16 cellular contexts compared by ENCODE assay signal in genomic region chr10:90912854-90913479, GRCh38. TPM values are rescaled to one million over a fixed set of nuclear protein-coding genes. Genes with fewer than 3 reads are reported as not detected.
A peak's percentile ranks its signal among the peaks of the same experiment; 100 is the strongest.
DNase-seq lines count a peak whose midpoint lies in the region; ATAC-seq and TF ChIP-seq lines count a peak whose summit lies in the region.
"Had no signal": no experiment of that assay in that cellular context is flagged by ENCODE, and none has a peak within 500 bp of the region (broad histone marks: within the 10 kb centered on the region; RNA-seq: fewer than 3 reads in every experiment).

No MANE protein-coding gene starts in this region.

- no peak overlapping the region for H2BK12ac ChIP-seq in trophoblast cell (ENCODE audit: low read length)

- no peaks in the 10 kb centered on the region for H4K20me1 ChIP-seq in DND-41 (ENCODE audit: insufficient read depth, low read length)

- no peak for ATAC-seq in DND-41 (ENCODE audit: insufficient read depth, low read depth)
- ATAC-seq: HCT116 had no signal

- H2AFZ ChIP-seq in DND-41 (ENCODE audit: low read depth, low read length) (peak overlapping the region; percentile 17; the same call in 1 of the 2 replicates), trophoblast cell (ENCODE audit: insufficient read depth, low read length, poor library complexity) (no peak overlapping the region)

- TF ChIP-seq CTCF in DND-41 (IDR thresholded peaks at IDR 0.05; ENCODE audit: borderline replicate concordance, extremely low read depth, low read length, poor library complexity, severe bottlenecking) = no peak
- no peak for TF ChIP-seq CTCF in left ventricle myocardium inferior (IDR thresholded peaks at IDR 0.05; ENCODE audit: borderline replicate concordance)
- no peak for TF ChIP-seq CTCF in suprapubic skin (IDR thresholded peaks at IDR 0.05)

- H3K9me3 ChIP-seq in DND-41 (ENCODE audit: insufficient read depth, low read length, severe bottlenecking) (no peaks in the 10 kb centered on the region), SJSA1 (replicated peaks) (no peaks in the 10 kb centered on the region), left ventricle myocardium inferior (replicated peaks) (no peaks in the 10 kb centered on the region), trophoblast cell (ENCODE audit: insufficient read depth, low read depth, low read length) (no peaks in the 10 kb centered on the region), suprapubic skin (no peaks in the 10 kb centered on the region)

- no peak overlapping the region for H4K91ac ChIP-seq in trophoblast cell (ENCODE audit: low read depth, low read length)

- peaks cover 2% of the 10 kb centered on the region for H3K79me1 ChIP-seq in trophoblast cell (ENCODE audit: low read length)

- no peak overlapping the region for H4K8ac ChIP-seq in trophoblast cell (ENCODE audit: low read depth, low read length)

- peak overlapping the region; percentile 87 for H3K27ac ChIP-seq in DND-41 (ENCODE audit: low read length)
- H3K27ac ChIP-seq in SJSA1 = peak overlapping the region; percentile 13; the same call in 1 of the 2 replicates
- peak overlapping the region; percentile 60 for H3K27ac ChIP-seq in left ventricle myocardium inferior (replicated peaks)
- H3K27ac ChIP-seq in trophoblast cell (ENCODE audit: low read depth, low read length) = peak overlapping the region; percentile 28
- no peak overlapping the region for H3K27ac ChIP-seq in suprapubic skin
- H3K27ac ChIP-seq: HL-60 had no signal

- H3K18ac ChIP-seq in trophoblast cell (ENCODE audit: low read length) = no peak overlapping the region

- no peak overlapping the region for H3K23ac ChIP-seq in trophoblast cell (ENCODE audit: low read length)

- no peak overlapping the region for H2AK5ac ChIP-seq in trophoblast cell (ENCODE audit: low read length)

- no peak overlapping the region for H3K4me3 ChIP-seq in DND-41 (ENCODE audit: low read depth in 1 of 2, low read length in 2 of 2)
- no peak overlapping the region for H3K4me3 ChIP-seq in SJSA1
- no peak overlapping the region for H3K4me3 ChIP-seq in left ventricle myocardium inferior
- no peak overlapping the region for H3K4me3 ChIP-seq in trophoblast cell (ENCODE audit: low read depth, low read length)
- no peak overlapping the region for H3K4me3 ChIP-seq in suprapubic skin

- H2BK120ac ChIP-seq in trophoblast cell (ENCODE audit: insufficient read depth, low read length, poor library complexity) = no peak overlapping the region

- no CpG with 5 or more reads among the region's 7 CpGs for WGBS in trophoblast cell (ENCODE audit: extremely low coverage, insufficient coverage, insufficient read length)
- WGBS in suprapubic skin = 92% methylated on average over 7 of the region's 7 CpGs

- H4K12ac ChIP-seq in trophoblast cell (ENCODE audit: low read depth, low read length) = no peak overlapping the region

- H3K36me3 ChIP-seq in DND-41 (ENCODE audit: insufficient read depth, low read length) (no peaks in the 10 kb centered on the region), SJSA1 (peaks cover 40% of the 10 kb centered on the region), left ventricle myocardium inferior (peaks cover 20% of the 10 kb centered on the region), trophoblast cell (ENCODE audit: control insufficient read depth in 1 of 2, insufficient read depth in 2 of 2, low read length in 2 of 2) (peaks cover 7 to 23% of the 10 kb centered on the region in 2 experiments), suprapubic skin (peaks cover 2% of the 10 kb centered on the region)

- peak overlapping the region; percentile 44 for H3K9ac ChIP-seq in DND-41 (ENCODE audit: low read depth, low read length)
- no peak overlapping the region for H3K9ac ChIP-seq in trophoblast cell (ENCODE audit: low read length)

- no peak for TF ChIP-seq POLR2A in suprapubic skin (IDR thresholded peaks at IDR 0.05)

- no peak for DNase-seq in DND-41
- no peak for DNase-seq in SJSA1 (ENCODE audit: low read depth in 1 of 2, low spot score in 2 of 2)
- no peak for DNase-seq in left ventricle myocardium inferior
- DNase-seq in trophoblast cell = no peak
- DNase-seq in inferior parietal cortex (ENCODE audit: extremely low spot score) = no peak
- DNase-seq in globus pallidus (ENCODE audit: low spot score) = no peak
- no peak for DNase-seq in suprapubic skin (ENCODE audit: low spot score in 2 of 2)
- DNase-seq: CD4-positive, CD25-positive, alpha-beta regulatory T cell; NCI-H1417 treated with DMSO at 0.1 percent for 48 hours; NCI-H2029; NCI-H2171; NCI-H446; NCI-H69; SIG-M5 had no signal

- H3K4me2 ChIP-seq in DND-41 (ENCODE audit: insufficient read depth, low read length) (no peak overlapping the region), trophoblast cell (ENCODE audit: low read length) (no peak overlapping the region)

- no peak overlapping the region for H3K14ac ChIP-seq in trophoblast cell (ENCODE audit: low read length)

- TF ChIP-seq EP300 in suprapubic skin (IDR thresholded peaks at IDR 0.05) = no peak

- H2BK5ac ChIP-seq in trophoblast cell (ENCODE audit: low read depth, low read length, poor library complexity) = no peak overlapping the region

- intact Hi-C loops in left ventricle myocardium inferior (cut with micrococcal nuclease) = no loop called here

- H3K27me3 ChIP-seq in DND-41 (ENCODE audit: insufficient read depth, low read length, poor library complexity) (no peaks in the 10 kb centered on the region), SJSA1 (replicated peaks) (no peaks in the 10 kb centered on the region), left ventricle myocardium inferior (ENCODE audit: low read depth) (no peaks in the 10 kb centered on the region), trophoblast cell (ENCODE audit: insufficient read depth, low read length) (no peaks in the 10 kb centered on the region), suprapubic skin (no peaks in the 10 kb centered on the region)

- no peak overlapping the region for H3K4ac ChIP-seq in trophoblast cell (ENCODE audit: low read depth, low read length)

- H3K79me2 ChIP-seq in DND-41 (ENCODE audit: insufficient read depth, low read length) = 0 out of 2 replicates have a peak, but pooled peaks cover 9% of the 10 kb centered on the region
- no peaks in the 10 kb centered on the region for H3K79me2 ChIP-seq in trophoblast cell (ENCODE audit: control insufficient read depth, insufficient read depth, low read length, poor library complexity)

- peaks cover 77% of the 10 kb centered on the region for H3K4me1 ChIP-seq in DND-41 (ENCODE audit: insufficient read depth, low read length)
- H3K4me1 ChIP-seq in SJSA1 (replicated peaks) = peaks cover 13% of the 10 kb centered on the region
- H3K4me1 ChIP-seq in left ventricle myocardium inferior = peaks cover 8% of the 10 kb centered on the region
- no peaks in the 10 kb centered on the region for H3K4me1 ChIP-seq in trophoblast cell (ENCODE audit: control insufficient read depth in 1 of 2, insufficient read depth in 2 of 2, low read length in 2 of 2)
- peaks cover 8% of the 10 kb centered on the region for H3K4me1 ChIP-seq in suprapubic skin

RNA-seq across cellular contexts. Expression of gene ANKRD1, which starts 7.9 kb away (rescaled TPM):
- 25.3 and 29.8 TPM in 2 replicates for total RNA-seq in SJSA1 (2014; rRNA removed; shearing (Covaris generic))
- 2,047 TPM for total RNA-seq in left ventricle myocardium inferior
- 319 and 331 TPM in 2 replicates for polyA plus RNA-seq in trophoblast cell (2013)
- total RNA-seq in suprapubic skin = under 1 TPM in 1 of 4 donors, not detected in 3; 0.30 TPM
- total RNA-seq: CD4-positive, CD25-positive, alpha-beta regulatory T cell had no signal
- polyA plus RNA-seq: CD4-positive, CD25-positive, alpha-beta regulatory T cell had no signal

RNA-seq across cellular contexts. Expression of gene RPP30, which starts 41.2 kb away (rescaled TPM):
- total RNA-seq in SJSA1 (2014; rRNA removed; shearing (Covaris generic)) = 60.7 and 79.0 TPM in 2 replicates
- total RNA-seq in left ventricle myocardium inferior (31.6 TPM), suprapubic skin (10 to 100 TPM; 34.4 to 57.5 (median 38.7) TPM)
- polyA plus RNA-seq in trophoblast cell (2013) = 48.8 and 50.6 TPM in 2 replicates

RNA-seq across cellular contexts. Expression of gene HTR7, which starts 55.1 kb away (rescaled TPM):
- total RNA-seq in SJSA1 (2014; rRNA removed; shearing (Covaris generic)) = 0.88 and 1.8 TPM in 2 replicates
- 0.22 TPM for total RNA-seq in left ventricle myocardium inferior
- 1.1 and 1.2 TPM in 2 replicates for polyA plus RNA-seq in trophoblast cell (2013)
- total RNA-seq in suprapubic skin = under 1 TPM; 0.23 to 0.59 (median 0.38) TPM
- total RNA-seq: CD4-positive, CD25-positive, alpha-beta regulatory T cell had no signal
- polyA plus RNA-seq: CD4-positive, CD25-positive, alpha-beta regulatory T cell had no signal

Comparison
In these comparisons a context has a peak if more than half of its experiments do, and no peak if none do; other contexts are left out.
1. RNA of gene ANKRD1, which starts 7.9 kb away (total RNA-seq): 2,047 TPM in left ventricle myocardium inferior (single experiment); 25.3 to 29.8 TPM in SJSA1 and 0.30 TPM in suprapubic skin; every median in the first group is over 10 times any median in the second.